Comparison of ENCODE assay signal across 10 cellular contexts in the genomic region with DNA sequence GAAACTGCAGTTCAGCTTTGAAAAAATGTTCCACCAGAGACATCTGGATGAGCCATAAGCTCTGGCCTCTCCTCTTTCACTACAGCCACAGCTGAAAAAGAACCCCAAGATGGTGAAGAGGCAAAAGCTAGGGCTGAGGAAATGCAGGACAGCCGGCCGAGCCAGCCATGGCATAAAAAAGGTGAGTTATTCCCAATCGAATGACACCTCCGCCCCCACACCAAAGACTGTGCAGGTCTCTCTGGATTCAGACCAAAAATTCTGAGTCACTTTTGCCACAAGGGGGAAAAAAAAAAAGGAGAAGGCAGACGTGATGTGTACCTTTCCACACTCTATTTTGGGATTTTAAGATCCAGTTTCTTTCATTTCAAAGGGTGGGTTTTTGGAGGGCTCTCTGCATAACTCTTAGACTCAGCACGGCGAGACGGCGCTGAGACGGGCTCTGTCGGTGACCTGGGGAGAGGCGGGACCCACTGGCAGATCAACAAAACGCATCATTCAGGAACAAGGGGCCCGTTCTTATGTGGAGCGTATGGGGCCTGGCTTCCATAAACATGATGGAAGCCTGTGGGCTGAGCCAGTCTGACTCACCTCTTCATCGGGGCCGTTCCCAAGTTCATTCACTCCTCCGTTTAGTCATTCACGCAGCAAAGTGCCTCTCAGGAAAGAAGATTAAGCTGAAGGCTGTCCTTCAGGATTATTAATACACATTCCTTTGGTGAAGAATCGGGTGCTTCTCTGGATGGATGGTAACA. TPM values are rescaled to one million over a fixed set of nuclear protein-coding genes. Genes with fewer than 3 reads are reported as not detected.
A peak's percentile ranks its signal among the peaks of the same experiment; 100 is the strongest.
DNase-seq lines count a peak whose midpoint lies in the region; ATAC-seq and TF ChIP-seq lines count a peak whose summit lies in the region.
"Had no signal": no experiment of that assay in that cellular context is flagged by ENCODE, and none has a peak within 500 bp of the region (broad histone marks: within the 10 kb centered on the region; RNA-seq: fewer than 3 reads in every experiment).

No MANE protein-coding gene starts in this region.

- DNase-seq in activated naive CD4-positive, alpha-beta T cell treated with anti-CD3 and anti-CD28 coated beads, Interleukin-2, amount 10 ng/mL, durations not matched to agents 7 days and 5 days = no peak
- DNase-seq in activated naive CD4-positive, alpha-beta T cell treated with Interleukin-2 at 50 U/mL for 16 hours = no peak
- no peak for DNase-seq in activated CD8-positive, alpha-beta T cell treated with anti-CD3 and anti-CD28 coated beads, Interleukin-2, amount 10 ng/mL, durations not matched to agents 7 days and 5 days
- DNase-seq in iPS-NIHi11 (ENCODE audit: low spot score) = peak; percentile 34
- peak; percentile 56 to 71 for DNase-seq in uterus
- DNase-seq: Karpas-422 had no signal

- H3K36me3 Mint-ChIP-seq in activated naive CD4-positive, alpha-beta T cell treated with anti-CD3 and anti-CD28 coated beads, Interleukin-2, amount 10 ng/mL, durations not matched to agents 7 days and 5 days = peaks cover 87% of the 10 kb centered on the region
- peaks cover 86% of the 10 kb centered on the region for H3K36me3 Mint-ChIP-seq in activated CD8-positive, alpha-beta T cell treated with anti-CD3 and anti-CD28 coated beads, Interleukin-2, amount 10 ng/mL, durations not matched to agents 7 days and 5 days (ENCODE audit: low read depth)

- H3K27ac Mint-ChIP-seq in activated naive CD4-positive, alpha-beta T cell treated with anti-CD3 and anti-CD28 coated beads, Interleukin-2, amount 10 ng/mL, durations not matched to agents 7 days and 5 days = peak overlapping the region; percentile 11
- peak overlapping the region; percentile 17 for H3K27ac Mint-ChIP-seq in activated CD8-positive, alpha-beta T cell treated with anti-CD3 and anti-CD28 coated beads, Interleukin-2, amount 10 ng/mL, durations not matched to agents 7 days and 5 days
- H3K27ac Mint-ChIP-seq: B cell had no signal

- intact Hi-C loops in uterus (cut with DNase I; ENCODE audit: low total_unique reads) = no loop called here

- no peak for ATAC-seq in activated CD8-positive, alpha-beta T cell treated with anti-CD3 and anti-CD28 coated beads, Interleukin-2, amount 10 ng/mL, durations not matched to agents 7 days and 5 days
- ATAC-seq in GM21786 (IDR thresholded peaks at IDR 0.05; ENCODE audit: unreplicated experiment) (no peak), HG03442 (IDR thresholded peaks at IDR 0.05; ENCODE audit: unreplicated experiment) (no peak), HG02623 (IDR thresholded peaks at IDR 0.05; ENCODE audit: unreplicated experiment) (no peak)

- no peak for TF ChIP-seq POLR2A in uterus (IDR thresholded peaks at IDR 0.05)

- no peaks in the 10 kb centered on the region for H3K27me3 ChIP-seq in uterus

- no peaks in the 10 kb centered on the region for H3K9me3 Mint-ChIP-seq in activated naive CD4-positive, alpha-beta T cell treated with anti-CD3 and anti-CD28 coated beads, Interleukin-2, amount 10 ng/mL, durations not matched to agents 7 days and 5 days
- H3K9me3 Mint-ChIP-seq in activated CD8-positive, alpha-beta T cell treated with anti-CD3 and anti-CD28 coated beads, Interleukin-2, amount 10 ng/mL, durations not matched to agents 7 days and 5 days (ENCODE audit: insufficient read depth) = no peaks in the 10 kb centered on the region

- peaks cover 90% of the 10 kb centered on the region for H3K4me1 Mint-ChIP-seq in activated naive CD4-positive, alpha-beta T cell treated with anti-CD3 and anti-CD28 coated beads, Interleukin-2, amount 10 ng/mL, durations not matched to agents 7 days and 5 days
- H3K4me1 Mint-ChIP-seq in activated CD8-positive, alpha-beta T cell treated with anti-CD3 and anti-CD28 coated beads, Interleukin-2, amount 10 ng/mL, durations not matched to agents 7 days and 5 days (ENCODE audit: low read depth) = peaks cover 84% of the 10 kb centered on the region

- no peaks in the 10 kb centered on the region for H3K27me3 Mint-ChIP-seq in activated naive CD4-positive, alpha-beta T cell treated with anti-CD3 and anti-CD28 coated beads, Interleukin-2, amount 10 ng/mL, durations not matched to agents 7 days and 5 days
- no peaks in the 10 kb centered on the region for H3K27me3 Mint-ChIP-seq in activated CD8-positive, alpha-beta T cell treated with anti-CD3 and anti-CD28 coated beads, Interleukin-2, amount 10 ng/mL, durations not matched to agents 7 days and 5 days (ENCODE audit: low read depth)
- H3K27me3 Mint-ChIP-seq: B cell had no signal

- H3K4me3 ChIP-seq in uterus = no peak overlapping the region

- H3K4me1 ChIP-seq in uterus = peaks cover 0 to 13% of the 10 kb centered on the region in 2 donors

- CTCF ChIA-PET in activated naive CD4-positive, alpha-beta T cell treated with anti-CD3 and anti-CD28 coated beads, Interleukin-2, amount 10 ng/mL, durations not matched to agents 7 days and 5 days (lab: Charles Lee) = interaction anchor here (0.6 kb wide), 1 partner anchor 75 kb away, joined by 3 read pairs; no protein-coding TSS in a partner anchor
- CTCF ChIA-PET in activated CD8-positive, alpha-beta T cell treated with anti-CD3 and anti-CD28 coated beads, Interleukin-2, amount 10 ng/mL, durations not matched to agents 7 days and 5 days (lab: Charles Lee) = no interaction called here

- H3K36me3 ChIP-seq in uterus = no peaks in the 10 kb centered on the region

- POLR2A ChIA-PET in activated CD8-positive, alpha-beta T cell treated with anti-CD3 and anti-CD28 coated beads, Interleukin-2, amount 10 ng/mL, durations not matched to agents 7 days and 5 days (lab: Charles Lee) = no interaction called here

- H3K27ac ChIP-seq in uterus = peak overlapping the region; percentile 62 to 76

- H3K4me3 Mint-ChIP-seq in activated naive CD4-positive, alpha-beta T cell treated with anti-CD3 and anti-CD28 coated beads, Interleukin-2, amount 10 ng/mL, durations not matched to agents 7 days and 5 days = no peak overlapping the region
- no peak overlapping the region for H3K4me3 Mint-ChIP-seq in activated CD8-positive, alpha-beta T cell treated with anti-CD3 and anti-CD28 coated beads, Interleukin-2, amount 10 ng/mL, durations not matched to agents 7 days and 5 days
- H3K4me3 Mint-ChIP-seq: B cell had no signal

- H3K9me3 ChIP-seq in uterus = no peaks in the 10 kb centered on the region

- no peak for TF ChIP-seq CTCF in uterus (IDR thresholded peaks at IDR 0.05)

RNA-seq across cellular contexts. Expression of gene NFATC2, which starts 54.8 kb away (rescaled TPM):
- 10 to 100 TPM; 53.5 to 55.8 TPM for total RNA-seq in activated CD8-positive, alpha-beta T cell treated with anti-CD3 and anti-CD28 coated beads, Interleukin-2, amount 10 ng/mL, durations not matched to agents 7 days and 5 days
- total RNA-seq in uterus = 10 to 100 TPM in 3 of 4 donors, 1 to 10 TPM in 1; 5.7 to 36.4 (median 12.0) TPM

Comparison
In these comparisons a context has a peak if more than half of its experiments do, and no peak if none do; other contexts are left out.
1. DNase-seq: peak in iPS-NIHi11 (single experiment) and uterus (2 of 2); none in activated naive CD4-positive, alpha-beta T cell treated with anti-CD3 and anti-CD28 coated beads, Interleukin-2, amount 10 ng/mL, durations not matched to agents 7 days and 5 days (single experiment), activated naive CD4-positive, alpha-beta T cell treated with Interleukin-2 at 50 U/mL for 16 hours (single experiment) and activated CD8-positive, alpha-beta T cell treated with anti-CD3 and anti-CD28 coated beads, Interleukin-2, amount 10 ng/mL, durations not matched to agents 7 days and 5 days (single experiment).